In genomic region chr10:1939016-1939415, GRCh38 we compare ENCODE assay signal across 14 cellular contexts.
A peak's percentile ranks its signal among the peaks of the same experiment; 100 is the strongest.
DNase-seq lines count a peak whose midpoint lies in the region; ATAC-seq and TF ChIP-seq lines count a peak whose summit lies in the region.
"Had no signal": no experiment of that assay in that cellular context is flagged by ENCODE, and none has a peak within 500 bp of the region (broad histone marks: within the 10 kb centered on the region; RNA-seq: fewer than 3 reads in every experiment).

No MANE protein-coding gene starts in this region.

- H3K36me3 ChIP-seq in left lung, result no peaks in the 10 kb centered on the region
- H3K36me3 ChIP-seq: Peyer's patch had no signal

- no peaks in the 10 kb centered on the region for H3K9me3 ChIP-seq in left lung
- H3K9me3 ChIP-seq: Peyer's patch had no signal

- H3K4me1 Mint-ChIP-seq in activated CD8-positive, alpha-beta memory T cell treated with anti-CD3 and anti-CD28 coated beads, Interleukin-2, amount 10 ng/mL, durations not matched to agents 7 days and 5 days, result peaks cover 21% of the 10 kb centered on the region
- H3K4me1 Mint-ChIP-seq in immature natural killer cell, result peaks cover 37 to 56% of the 10 kb centered on the region in 2 donors

- CTCF ChIA-PET in activated CD8-positive, alpha-beta memory T cell treated with anti-CD3 and anti-CD28 coated beads, Interleukin-2, amount 10 ng/mL, durations not matched to agents 7 days and 5 days (lab: Charles Lee), result no interaction called here

- peak; percentile 20 for ATAC-seq in activated CD8-positive, alpha-beta memory T cell treated with anti-CD3 and anti-CD28 coated beads, Interleukin-2, amount 10 ng/mL, durations not matched to agents 7 days and 5 days
- ATAC-seq in SK-N-SH treated with all-trans-retinoic acid at 6 μM for 48 hours, result no peak
- no peak for ATAC-seq in left lung
- ATAC-seq in HG03571 (IDR thresholded peaks at IDR 0.05; ENCODE audit: unreplicated experiment), result no peak

- peaks cover 0 to 3% of the 10 kb centered on the region in 2 donors for H3K27me3 ChIP-seq in left lung
- H3K27me3 ChIP-seq: hepatocyte, Peyer's patch had no signal

- DNase-seq in MV-4-11 (lab: John Stamatoyannopoulos, UW) (peak; percentile 80), immature natural killer cell (peak in 1 of 3 donors; percentile 46), NK-92 (lab: John Stamatoyannopoulos, UW; ENCODE audit: unreplicated experiment) (no peak), left lung (no peak)
- no peak for DNase-seq in activated CD8-positive, alpha-beta memory T cell treated with anti-CD3 and anti-CD28 coated beads, Interleukin-2, amount 10 ng/mL, durations not matched to agents 7 days and 5 days
- DNase-seq in stimulated activated CD8-positive, alpha-beta memory T cell treated with anti-CD3 and anti-CD28 coated beads, Interleukin-4, amount 100 ng/mL, for 24 hours (ENCODE audit: low read depth), result peak; percentile 18
- DNase-seq: DMS79, dorsolateral prefrontal cortex, NCI-H1436, small intestine had no signal

- peaks cover 5% of the 10 kb centered on the region for H3K9me3 Mint-ChIP-seq in activated CD8-positive, alpha-beta memory T cell treated with anti-CD3 and anti-CD28 coated beads, Interleukin-2, amount 10 ng/mL, durations not matched to agents 7 days and 5 days (ENCODE audit: low read depth)
- no peaks in the 10 kb centered on the region for H3K9me3 Mint-ChIP-seq in immature natural killer cell

- H3K4me3 ChIP-seq in left lung, result no peak overlapping the region
- H3K4me3 ChIP-seq: dorsolateral prefrontal cortex, hepatocyte, Peyer's patch had no signal

- no peaks in the 10 kb centered on the region for H3K36me3 Mint-ChIP-seq in activated CD8-positive, alpha-beta memory T cell treated with anti-CD3 and anti-CD28 coated beads, Interleukin-2, amount 10 ng/mL, durations not matched to agents 7 days and 5 days
- H3K36me3 Mint-ChIP-seq in immature natural killer cell, result no peaks in the 10 kb centered on the region

- no peaks in the 10 kb centered on the region for H3K27me3 Mint-ChIP-seq in activated CD8-positive, alpha-beta memory T cell treated with anti-CD3 and anti-CD28 coated beads, Interleukin-2, amount 10 ng/mL, durations not matched to agents 7 days and 5 days
- peaks cover 0 to 4% (median 0%) of the 10 kb centered on the region in 3 donors for H3K27me3 Mint-ChIP-seq in immature natural killer cell (ENCODE audit: low read depth in 3 of 3)

- intact Hi-C loops in left lung (cut with DNase I), result no loop called here

- H3K4me1 ChIP-seq in left lung, result no peaks in the 10 kb centered on the region
- H3K4me1 ChIP-seq: Peyer's patch had no signal

- peak overlapping the region; percentile 87 for H3K27ac Mint-ChIP-seq in activated CD8-positive, alpha-beta memory T cell treated with anti-CD3 and anti-CD28 coated beads, Interleukin-2, amount 10 ng/mL, durations not matched to agents 7 days and 5 days
- H3K27ac Mint-ChIP-seq in immature natural killer cell, result peak overlapping the region in 5 of 6 donors; percentile 41 to 98 (median 71)

- H3K27ac ChIP-seq in left lung, result no peak overlapping the region
- H3K27ac ChIP-seq: dorsolateral prefrontal cortex, hepatocyte, Peyer's patch had no signal

- peak overlapping the region; percentile 56 for H3K4me3 Mint-ChIP-seq in activated CD8-positive, alpha-beta memory T cell treated with anti-CD3 and anti-CD28 coated beads, Interleukin-2, amount 10 ng/mL, durations not matched to agents 7 days and 5 days
- H3K4me3 Mint-ChIP-seq in immature natural killer cell, result peak overlapping the region; percentile 40 to 76 (median 48)

- no peak for TF ChIP-seq CTCF in left lung (IDR thresholded peaks at IDR 0.05)

TF ChIP-seq in SK-N-SH treated with all-trans-retinoic acid at 6 μM for 48 hours, 23 proteins besides CTCF, POLR2A, EP300 and RAD21:
- no peak for TF ChIP-seq TCF4 (CRISPR knock-in tag; IDR thresholded peaks at IDR 0.05; ENCODE audit: borderline replicate concordance)
- TF ChIP-seq ZNF565 (CRISPR knock-in tag; conservative IDR thresholded peaks at IDR 0.05; ENCODE audit: low read depth), result no peak
- no peak for TF ChIP-seq ZFP3 (CRISPR knock-in tag; IDR thresholded peaks at IDR 0.05)
- no peak for TF ChIP-seq TSHZ2 (CRISPR knock-in tag; IDR thresholded peaks at IDR 0.05)
- no peak for TF ChIP-seq GLIS3 (CRISPR knock-in tag; IDR thresholded peaks at IDR 0.05)
- TF ChIP-seq ESRRG (CRISPR knock-in tag; IDR thresholded peaks at IDR 0.05), result no peak
- TF ChIP-seq ISL1 (CRISPR knock-in tag; IDR thresholded peaks at IDR 0.05), result no peak
- no peak for TF ChIP-seq ARNTL (CRISPR knock-in tag; IDR thresholded peaks at IDR 0.05; ENCODE audit: borderline replicate concordance, low read depth)
- TF ChIP-seq, protein P1, sequence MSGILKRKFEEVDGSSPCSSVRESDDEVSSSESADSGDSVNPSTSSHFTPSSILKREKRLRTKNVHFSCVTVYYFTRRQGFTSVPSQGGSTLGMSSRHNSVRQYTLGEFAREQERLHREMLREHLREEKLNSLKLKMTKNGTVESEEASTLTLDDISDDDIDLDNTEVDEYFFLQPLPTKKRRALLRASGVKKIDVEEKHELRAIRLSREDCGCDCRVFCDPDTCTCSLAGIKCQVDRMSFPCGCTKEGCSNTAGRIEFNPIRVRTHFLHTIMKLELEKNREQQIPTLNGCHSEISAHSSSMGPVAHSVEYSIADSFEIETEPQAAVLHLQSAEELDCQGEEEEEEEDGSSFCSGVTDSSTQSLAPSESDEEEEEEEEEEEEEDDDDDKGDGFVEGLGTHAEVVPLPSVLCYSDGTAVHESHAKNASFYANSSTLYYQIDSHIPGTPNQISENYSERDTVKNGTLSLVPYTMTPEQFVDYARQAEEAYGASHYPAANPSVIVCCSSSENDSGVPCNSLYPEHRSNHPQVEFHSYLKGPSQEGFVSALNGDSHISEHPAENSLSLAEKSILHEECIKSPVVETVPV (CRISPR knock-in tag; IDR thresholded peaks at IDR 0.05), result no peak
- TF ChIP-seq, protein P2, sequence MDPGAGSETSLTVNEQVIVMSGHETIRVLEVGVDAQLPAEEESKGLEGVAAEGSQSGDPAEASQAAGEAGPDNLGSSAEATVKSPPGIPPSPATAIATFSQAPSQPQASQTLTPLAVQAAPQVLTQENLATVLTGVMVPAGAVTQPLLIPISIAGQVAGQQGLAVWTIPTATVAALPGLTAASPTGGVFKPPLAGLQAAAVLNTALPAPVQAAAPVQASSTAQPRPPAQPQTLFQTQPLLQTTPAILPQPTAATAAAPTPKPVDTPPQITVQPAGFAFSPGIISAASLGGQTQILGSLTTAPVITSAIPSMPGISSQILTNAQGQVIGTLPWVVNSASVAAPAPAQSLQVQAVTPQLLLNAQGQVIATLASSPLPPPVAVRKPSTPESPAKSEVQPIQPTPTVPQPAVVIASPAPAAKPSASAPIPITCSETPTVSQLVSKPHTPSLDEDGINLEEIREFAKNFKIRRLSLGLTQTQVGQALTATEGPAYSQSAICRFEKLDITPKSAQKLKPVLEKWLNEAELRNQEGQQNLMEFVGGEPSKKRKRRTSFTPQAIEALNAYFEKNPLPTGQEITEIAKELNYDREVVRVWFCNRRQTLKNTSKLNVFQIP (CRISPR knock-in tag; IDR thresholded peaks at IDR 0.05; ENCODE audit: borderline replicate concordance, low read depth), result no peak
- no peak for TF ChIP-seq ZNF8 (CRISPR knock-in tag; IDR thresholded peaks at IDR 0.05)
- TF ChIP-seq TOX (CRISPR knock-in tag; IDR thresholded peaks at IDR 0.05; ENCODE audit: borderline replicate concordance), result no peak
- TF ChIP-seq ZNF70 (CRISPR knock-in tag; IDR thresholded peaks at IDR 0.05), result no peak
- TF ChIP-seq, protein P3, sequence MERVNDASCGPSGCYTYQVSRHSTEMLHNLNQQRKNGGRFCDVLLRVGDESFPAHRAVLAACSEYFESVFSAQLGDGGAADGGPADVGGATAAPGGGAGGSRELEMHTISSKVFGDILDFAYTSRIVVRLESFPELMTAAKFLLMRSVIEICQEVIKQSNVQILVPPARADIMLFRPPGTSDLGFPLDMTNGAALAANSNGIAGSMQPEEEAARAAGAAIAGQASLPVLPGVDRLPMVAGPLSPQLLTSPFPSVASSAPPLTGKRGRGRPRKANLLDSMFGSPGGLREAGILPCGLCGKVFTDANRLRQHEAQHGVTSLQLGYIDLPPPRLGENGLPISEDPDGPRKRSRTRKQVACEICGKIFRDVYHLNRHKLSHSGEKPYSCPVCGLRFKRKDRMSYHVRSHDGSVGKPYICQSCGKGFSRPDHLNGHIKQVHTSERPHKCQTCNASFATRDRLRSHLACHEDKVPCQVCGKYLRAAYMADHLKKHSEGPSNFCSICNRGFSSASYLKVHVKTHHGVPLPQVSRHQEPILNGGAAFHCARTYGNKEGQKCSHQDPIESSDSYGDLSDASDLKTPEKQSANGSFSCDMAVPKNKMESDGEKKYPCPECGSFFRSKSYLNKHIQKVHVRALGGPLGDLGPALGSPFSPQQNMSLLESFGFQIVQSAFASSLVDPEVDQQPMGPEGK (CRISPR knock-in tag; IDR thresholded peaks at IDR 0.05; ENCODE audit: borderline replicate concordance), result no peak

Comparison
In these comparisons a context has a peak if more than half of its experiments do, and no peak if none do; other contexts are left out.
1. DNase-seq: peak in MV-4-11 (single experiment) and stimulated activated CD8-positive, alpha-beta memory T cell treated with anti-CD3 and anti-CD28 coated beads, Interleukin-4, amount 100 ng/mL, for 24 hours (single experiment); none in activated CD8-positive, alpha-beta memory T cell treated with anti-CD3 and anti-CD28 coated beads, Interleukin-2, amount 10 ng/mL, durations not matched to agents 7 days and 5 days (single experiment), NK-92 (single experiment) and left lung (0 of 2).